Comparison of ENCODE assay signal across 8 cellular contexts in the genomic region with DNA sequence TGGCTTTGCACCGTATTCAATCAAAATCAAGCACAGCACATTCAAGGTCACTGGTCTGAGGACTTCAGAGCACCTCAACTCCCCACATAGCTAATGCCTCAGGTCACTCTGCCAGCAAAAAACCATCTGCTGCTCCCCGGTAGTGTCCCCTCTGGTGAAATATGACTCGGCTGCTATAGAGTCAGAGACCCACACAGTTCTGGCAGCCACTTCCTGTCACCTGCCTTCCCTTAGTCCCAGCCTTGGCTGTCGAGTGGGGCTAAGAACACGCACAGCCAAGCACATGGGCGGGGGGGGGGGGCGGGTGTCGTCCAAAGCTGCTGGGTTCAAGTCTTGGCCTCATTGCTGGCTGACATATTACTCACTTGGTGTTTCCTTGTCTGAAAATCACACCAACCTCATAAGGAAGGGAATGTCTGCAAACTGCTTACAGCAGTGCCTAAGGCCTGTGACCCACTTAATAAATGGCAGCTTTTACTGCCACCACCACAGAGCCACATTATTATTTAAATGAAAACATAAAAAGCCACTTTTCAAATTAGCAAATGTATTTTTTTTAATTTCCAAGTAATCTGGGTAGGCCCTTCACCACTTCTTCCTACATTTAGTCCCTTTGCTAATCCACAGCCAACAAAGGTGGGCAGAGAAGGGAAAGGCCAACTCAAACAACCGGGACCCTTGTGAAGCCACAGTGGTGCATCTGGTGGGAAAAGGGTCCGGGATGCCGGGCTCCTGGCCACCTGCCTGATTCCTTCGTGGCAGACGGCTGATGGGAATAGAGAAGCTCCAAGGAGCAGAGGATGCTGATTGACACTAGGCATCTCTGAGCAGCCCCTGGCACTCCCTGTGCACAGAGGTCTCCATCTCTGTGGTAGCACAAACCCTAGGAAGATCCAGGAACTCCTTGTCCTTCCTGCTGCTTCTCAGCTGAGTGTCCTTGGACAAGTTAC. TPM values are rescaled to one million over a fixed set of nuclear protein-coding genes. Genes with fewer than 3 reads are reported as not detected.
DNase-seq lines count a peak whose midpoint lies in the region; TF ChIP-seq lines count a peak whose summit lies in the region.

No MANE protein-coding gene starts in this region.

- no peak overlapping the region for H3K4me3 ChIP-seq in SJCRH30
- H3K4me3 ChIP-seq in choroid plexus epithelial cell (ENCODE audit: low read depth, low read length), result no peak overlapping the region
- peak overlapping the region; percentile 58 for H3K4me3 ChIP-seq in thymus (ENCODE audit: low read length)

- WGBS in thymus, result 48% methylated on average over 13 of the region's 13 CpGs

- DNase-seq in activated naive CD4-positive, alpha-beta T cell treated with Interleukin-2 at 50 U/mL for 16 hours, result peak; percentile 38
- DNase-seq in activated naive CD4-positive, alpha-beta T cell treated with anti-CD3 and anti-CD28 coated beads, Interleukin-2, amount 50 U/mL, for 16 hours, result no peak
- peak; percentile 86 to 93 for DNase-seq in SJCRH30
- peak; percentile 52 for DNase-seq in choroid plexus epithelial cell (ENCODE audit: low read depth)
- DNase-seq in iPS-NIHi7 (ENCODE audit: extremely low spot score), result no peak
- no peak for DNase-seq in NCI-H1436 treated with DMSO at 0.1 percent for 48 hours (lab: John Stamatoyannopoulos, UW)
- no peak for DNase-seq in T1000 (lab: John Stamatoyannopoulos, UW)

- H3K36me3 ChIP-seq in SJCRH30 (peaks cover 81% of the 10 kb centered on the region), thymus (ENCODE audit: control insufficient read depth, insufficient read depth) (peaks cover 22% of the 10 kb centered on the region)

- TF ChIP-seq CTCF in choroid plexus epithelial cell (conservative IDR thresholded peaks at IDR 0.05; ENCODE audit: low read depth, low read length), result no peak

- H3K27me3 ChIP-seq in SJCRH30 (no peaks in the 10 kb centered on the region), thymus (ENCODE audit: control insufficient read depth, insufficient read depth) (no peaks in the 10 kb centered on the region)

- H3K4me1 ChIP-seq in SJCRH30, result peaks cover 27% of the 10 kb centered on the region
- peaks cover 12% of the 10 kb centered on the region for H3K4me1 ChIP-seq in thymus (ENCODE audit: control insufficient read depth, insufficient read depth, low read length)

- H3K9me3 ChIP-seq in SJCRH30 (replicated peaks) (peaks cover 8% of the 10 kb centered on the region), thymus (ENCODE audit: control insufficient read depth) (no peaks in the 10 kb centered on the region)

- peak overlapping the region; percentile 40 for H3K27ac ChIP-seq in SJCRH30
- peak overlapping the region; percentile 83 for H3K27ac ChIP-seq in thymus (ENCODE audit: low read depth)

RNA-seq across cellular contexts. Expression of a gene that starts 37.3 kb away (rescaled TPM):
- total RNA-seq in SJCRH30 (2014; rRNA removed; shearing (Covaris generic)), result 49.9 and 53.0 TPM in 2 replicates
- 3.3 TPM for polyA plus RNA-seq in thymus

RNA-seq across cellular contexts. Expression of a gene that starts 37.7 kb away (rescaled TPM):
- total RNA-seq in SJCRH30 (2014; rRNA removed; shearing (Covaris generic)), result 209 and 245 TPM in 2 replicates
- polyA plus RNA-seq in thymus, result 57.4 TPM

Comparison
In these comparisons a context has a peak if more than half of its experiments do, and no peak if none do; other contexts are left out.
1. DNase-seq: peak in activated naive CD4-positive, alpha-beta T cell treated with Interleukin-2 at 50 U/mL for 16 hours (single experiment), SJCRH30 (2 of 2) and choroid plexus epithelial cell (single experiment); none in activated naive CD4-positive, alpha-beta T cell treated with anti-CD3 and anti-CD28 coated beads, Interleukin-2, amount 50 U/mL, for 16 hours (single experiment), iPS-NIHi7 (single experiment), NCI-H1436 treated with DMSO at 0.1 percent for 48 hours (single experiment) and T1000 (single experiment).